Comparison of ENCODE assay signal across 5 cellular contexts in genomic region chr10:64814201-64814600, GRCh38.
"Had no signal": no experiment of that assay in that cellular context is flagged by ENCODE, and none has a peak within 500 bp of the region (broad histone marks: within the 10 kb centered on the region; RNA-seq: fewer than 3 reads in every experiment).

No MANE protein-coding gene starts in this region.

- H3K36me3 Mint-ChIP-seq: IgD-negative memory B cell had no signal

- ATAC-seq: HepG2 had no signal

- H3K4me3 Mint-ChIP-seq: H9, IgD-negative memory B cell had no signal

- H3K4me1 Mint-ChIP-seq: IgD-negative memory B cell had no signal

- H3K27me3 Mint-ChIP-seq: IgD-negative memory B cell had no signal

- H3K9me3 Mint-ChIP-seq: H9 had no signal

- DNase-seq: GM23248, H9, KBM-7 had no signal

- H3K27ac Mint-ChIP-seq: H9, IgD-negative memory B cell had no signal
